Comparison of ENCODE assay signal across 1 cellular context in genomic region chrX:16786139-16786790, GRCh38.
TF ChIP-seq lines count a peak whose summit lies in the region.

TXLNG (plus strand) TSS chrX:16786466; CDS start chrX:16786488, 22 bp downstream.

TF ChIP-seq in GM12878, 131 proteins besides CTCF, POLR2A, EP300 and RAD21 (continued from another document and continues in another):
- TF ChIP-seq NKRF (conservative IDR thresholded peaks at IDR 0.05), result peak; percentile 42
- TF ChIP-seq RB1 (IDR thresholded peaks at IDR 0.05; ENCODE audit: borderline replicate concordance), result peak; percentile 28; the same call in 1 of the 2 replicates
- no peak for TF ChIP-seq PAX8 (IDR thresholded peaks at IDR 0.05)
- peak; percentile 79 for TF ChIP-seq YY1 (IDR thresholded peaks at IDR 0.05; ENCODE audit: low read depth, low read length)
- TF ChIP-seq USF1 (IDR thresholded peaks at IDR 0.05; ENCODE audit: borderline replicate concordance, extremely low read length, insufficient read depth, low read depth, low read length), result peak; percentile 95
- 0 out of 2 replicates have a peak, but pooled peaks have one; percentile 10 for TF ChIP-seq MEF2A (IDR thresholded peaks at IDR 0.05; ENCODE audit: insufficient read depth, low read depth, low read length)
- no peak for TF ChIP-seq ZNF384 (IDR thresholded peaks at IDR 0.05; ENCODE audit: borderline replicate concordance, low read depth, low read length)
- peak; percentile 48; the same call in 1 of the 2 replicates for TF ChIP-seq POLR2AphosphoS2 (IDR thresholded peaks at IDR 0.05; ENCODE audit: low read depth, low read length)
- no peak for TF ChIP-seq ZBTB33 (IDR thresholded peaks at IDR 0.05)
- no peak for TF ChIP-seq TCF7 (IDR thresholded peaks at IDR 0.05; ENCODE audit: borderline replicate concordance)
- no peak for TF ChIP-seq GATAD2B (conservative IDR thresholded peaks at IDR 0.05; ENCODE audit: low read depth)
- TF ChIP-seq SIN3A (IDR thresholded peaks at IDR 0.05; ENCODE audit: low read depth, low read length), result peak; percentile 82; the same call in 1 of the 2 replicates
- peak; percentile 62; the same call in 1 of the 2 replicates for TF ChIP-seq TCF3 (IDR thresholded peaks at IDR 0.05; ENCODE audit: borderline replicate concordance, insufficient read depth, low read depth, low read length)
- TF ChIP-seq RAD51 (IDR thresholded peaks at IDR 0.05), result peak; percentile 97
- TF ChIP-seq PAX5 (IDR thresholded peaks at IDR 0.05; ENCODE audit: borderline replicate concordance, low read depth, low read length), result no peak
- TF ChIP-seq MEF2B (IDR thresholded peaks at IDR 0.05; ENCODE audit: partially characterized antibody, poor library complexity, severe bottlenecking), result no peak
- 0 out of 2 replicates have a peak, but pooled peaks have one; percentile 12 for TF ChIP-seq ESRRA (IDR thresholded peaks at IDR 0.05; ENCODE audit: low read length)
- peak in 1 of 2 experiments; percentile 75; a peak in 2 of 4 replicates for TF ChIP-seq SRF (IDR thresholded peaks at IDR 0.05; ENCODE audit: low read depth in 2 of 2, low read length in 2 of 2)
- TF ChIP-seq IRF3 (IDR thresholded peaks at IDR 0.05), result 0 out of 2 replicates have a peak, but pooled peaks have one; percentile 29
- no peak for TF ChIP-seq JUND (IDR thresholded peaks at IDR 0.05; ENCODE audit: low read depth, low read length)
- TF ChIP-seq EED (IDR thresholded peaks at IDR 0.05; ENCODE audit: low read depth), result peak; percentile 79
- no peak for TF ChIP-seq BCL3 (IDR thresholded peaks at IDR 0.05; ENCODE audit: borderline replicate concordance, insufficient read depth, low read depth, low read length, poor library complexity, severe bottlenecking)
- no peak for TF ChIP-seq ZBTB4 (CRISPR knock-in tag; IDR thresholded peaks at IDR 0.05)
- peak; percentile 76 for TF ChIP-seq USF2 (IDR thresholded peaks at IDR 0.05; ENCODE audit: borderline replicate concordance, low read depth, low read length)
- no peak for TF ChIP-seq BMI1 (IDR thresholded peaks at IDR 0.05; ENCODE audit: borderline replicate concordance)
- peak; percentile 61; the same call in 1 of the 2 replicates for TF ChIP-seq PKNOX1 (IDR thresholded peaks at IDR 0.05)
- TF ChIP-seq SMAD5 (IDR thresholded peaks at IDR 0.05; ENCODE audit: low read depth), result peak; percentile 71; the same call in 1 of the 2 replicates
- TF ChIP-seq SREBF2 (IDR thresholded peaks at IDR 0.05; ENCODE audit: low read length), result no peak
- 0 out of 2 replicates have a peak, but pooled peaks have one; percentile 16 for TF ChIP-seq CBFB (IDR thresholded peaks at IDR 0.05; ENCODE audit: low read depth)
- peak; percentile 93 for TF ChIP-seq MLLT1 (IDR thresholded peaks at IDR 0.05)
- TF ChIP-seq HDGF (IDR thresholded peaks at IDR 0.05), result peak; percentile 99
- peak; percentile 66; the same call in 1 of the 2 replicates for TF ChIP-seq ATF3 (IDR thresholded peaks at IDR 0.05; ENCODE audit: borderline replicate concordance, extremely low read depth, low read depth, low read length)
- TF ChIP-seq ZBTB40 (IDR thresholded peaks at IDR 0.05; ENCODE audit: borderline replicate concordance), result peak; percentile 56; the same call in 1 of the 2 replicates
- TF ChIP-seq SP1 (IDR thresholded peaks at IDR 0.05; ENCODE audit: low read depth, low read length), result peak; percentile 57
- peak; percentile 66 for TF ChIP-seq GABPA (IDR thresholded peaks at IDR 0.05; ENCODE audit: low read depth)
- TF ChIP-seq SIX5 (IDR thresholded peaks at IDR 0.05; ENCODE audit: low read depth, low read length, severe bottlenecking), result peak; percentile 77
